Comparison of ENCODE assay signal across 10 cellular contexts in genomic region chr12:67452119-67452805, GRCh38.
DNase-seq lines count a peak whose midpoint lies in the region; ATAC-seq and TF ChIP-seq lines count a peak whose summit lies in the region.
"Had no signal": no experiment of that assay in that cellular context is flagged by ENCODE, and none has a peak within 500 bp of the region (broad histone marks: within the 10 kb centered on the region; RNA-seq: fewer than 3 reads in every experiment).

No MANE protein-coding gene starts in this region.

- no peak overlapping the region for H3K18ac ChIP-seq in mesenchymal stem cell (ENCODE audit: low read depth in 1 of 2, low read length in 2 of 2)

- H3K9me3 ChIP-seq in mesenchymal stem cell (ENCODE audit: control insufficient read depth, low read length) (no peaks in the 10 kb centered on the region), tibial artery (no peaks in the 10 kb centered on the region)

- intact Hi-C loops in tibial artery (cut with DNase I; ENCODE audit: low total_unique reads) = no loop called here

- H2AK5ac ChIP-seq in mesenchymal stem cell (ENCODE audit: low read length, severe bottlenecking) = no peak overlapping the region

- no peak overlapping the region for H4K91ac ChIP-seq in mesenchymal stem cell (ENCODE audit: low read length)

- no peak overlapping the region for H2BK120ac ChIP-seq in mesenchymal stem cell (ENCODE audit: low read depth, low read length)

- WGBS in mesenchymal stem cell = 88% methylated on average over 5 of the region's 7 CpGs

- no peak overlapping the region for H3K4me2 ChIP-seq in mesenchymal stem cell (ENCODE audit: low read length, poor library complexity, severe bottlenecking)

- H3K27me3 ChIP-seq in mesenchymal stem cell (ENCODE audit: control insufficient read depth in 1 of 2, insufficient read depth in 1 of 2, low read length in 2 of 2) = no peaks in the 10 kb centered on the region
- H3K27me3 ChIP-seq in tibial artery = no peaks in the 10 kb centered on the region

- in situ Hi-C loops in GM13977 (cut with MboI; ENCODE audit: low pct_unique_long_range_greater_than_20kb, low sequenced_read_pairs, unreplicated experiment) (no loop called here), KBM-7 (cut with MboI; ENCODE audit: low pct_unique_long_range_greater_than_20kb, low sequenced_read_pairs) (no loop called here)

- H2BK5ac ChIP-seq in mesenchymal stem cell (ENCODE audit: low read depth, low read length, poor library complexity, severe bottlenecking) = no peak overlapping the region

- no peak overlapping the region for H3K9ac ChIP-seq in mesenchymal stem cell (ENCODE audit: low read length)

- H3K23ac ChIP-seq in mesenchymal stem cell (ENCODE audit: low read length in 2 of 2) = no peak overlapping the region

- H3K4ac ChIP-seq in mesenchymal stem cell (ENCODE audit: low read depth in 1 of 2, low read length in 2 of 2) = no peak overlapping the region

- H3K27ac ChIP-seq in mesenchymal stem cell (ENCODE audit: low read length, poor library complexity, severe bottlenecking) = no peak overlapping the region
- H3K27ac ChIP-seq in tibial artery = no peak overlapping the region

- no peak overlapping the region for H2BK15ac ChIP-seq in mesenchymal stem cell (ENCODE audit: low read depth, poor library complexity, severe bottlenecking)

- no peaks in the 10 kb centered on the region for H3K79me1 ChIP-seq in mesenchymal stem cell (replicated peaks; ENCODE audit: low read length, poor library complexity, severe bottlenecking)

- H3K4me1 ChIP-seq in mesenchymal stem cell (ENCODE audit: control insufficient read depth, insufficient read depth, low read depth, low read length) (no peaks in the 10 kb centered on the region), tibial artery (peaks cover 0 to 14% (median 11%) of the 10 kb centered on the region in 4 donors)

- H3K4me3 ChIP-seq in mesenchymal stem cell (ENCODE audit: insufficient read depth in 1 of 2, low read depth in 1 of 2, low read length in 2 of 2) = no peak overlapping the region
- no peak overlapping the region for H3K4me3 ChIP-seq in tibial artery

- H2BK12ac ChIP-seq in mesenchymal stem cell (ENCODE audit: low read length in 2 of 2) = no peak overlapping the region

- no peak overlapping the region for H2AFZ ChIP-seq in mesenchymal stem cell (ENCODE audit: low read depth, low read length)

- no peak overlapping the region for H3K14ac ChIP-seq in mesenchymal stem cell (ENCODE audit: low read length in 2 of 2)

- H4K8ac ChIP-seq in mesenchymal stem cell (ENCODE audit: low read length) = no peak overlapping the region

- no peak for TF ChIP-seq CTCF in GM13977 (IDR thresholded peaks at IDR 0.05; ENCODE audit: extremely low read depth, insufficient read depth, missing control alignments)
- no peak for TF ChIP-seq CTCF in tibial artery (IDR thresholded peaks at IDR 0.05)

- DNase-seq in GM13977 (ENCODE audit: low spot score) (peak; percentile 13), mesenchymal stem cell (no peak), KBM-7 (no peak), tibial artery (no peak)
- DNase-seq in activated T-cell treated with anti-CD3 and anti-CD28 coated beads, Interleukin-2, amount 50 U/mL, for 48 hours = peak; percentile 52 to 54
- no peak for DNase-seq in central memory CD4-positive, alpha-beta T cell
- DNase-seq: glutamatergic neuron, NCI-H2029 had no signal

- H3K36me3 ChIP-seq in mesenchymal stem cell (ENCODE audit: control insufficient read depth in 1 of 2, insufficient read depth in 2 of 2, low read depth in 1 of 2, low read length in 2 of 2) (no peaks in the 10 kb centered on the region), tibial artery (no peaks in the 10 kb centered on the region)

- ATAC-seq in GM19438 (IDR thresholded peaks at IDR 0.05; ENCODE audit: low read depth, unreplicated experiment) (peak; percentile 65), HG03135 (IDR thresholded peaks at IDR 0.05; ENCODE audit: unreplicated experiment) (peak; percentile 49)

Comparison
In these comparisons a context has a peak if more than half of its experiments do, and no peak if none do; other contexts are left out.
1. DNase-seq: peak in GM13977 (single experiment) and activated T-cell treated with anti-CD3 and anti-CD28 coated beads, Interleukin-2, amount 50 U/mL, for 48 hours (2 of 2); none in mesenchymal stem cell (single experiment), KBM-7 (single experiment), tibial artery (0 of 2) and central memory CD4-positive, alpha-beta T cell (single experiment).